Comparison of ENCODE assay signal across 16 cellular contexts in the genomic region with DNA sequence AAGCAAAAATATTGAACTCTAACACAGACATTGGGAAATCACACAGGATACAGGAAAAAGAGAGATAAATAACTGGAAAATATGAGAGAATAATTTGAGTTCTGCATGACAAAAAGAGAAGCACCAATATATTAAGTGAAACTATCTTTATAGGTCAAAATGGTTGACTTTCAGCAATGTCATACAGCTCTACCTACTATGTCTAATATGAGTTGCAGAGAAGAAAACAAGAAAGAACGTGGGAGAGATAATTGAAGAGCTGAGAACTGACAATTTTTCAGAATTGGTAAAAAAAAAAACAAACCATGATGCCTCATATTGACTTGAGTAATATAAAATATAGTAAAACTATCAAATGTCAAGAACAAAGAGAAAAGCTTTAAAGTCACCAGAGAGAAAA.
"Had no signal": no experiment of that assay in that cellular context is flagged by ENCODE, and none has a peak within 500 bp of the region (broad histone marks: within the 10 kb centered on the region; RNA-seq: fewer than 3 reads in every experiment).

No MANE protein-coding gene starts in this region.

- H3K4me3 Mint-ChIP-seq: activated B cell treated with CpG ODN at 0.5 μM for 24 hours; activated naive CD4-positive, alpha-beta T cell treated with anti-CD3 and anti-CD28 coated beads, Interleukin-2, amount 10 ng/mL, durations not matched to agents 7 days and 5 days; activated T-helper 1 cell treated with anti-CD3 and anti-CD28 coated beads, Interleukin-12 subunit alpha, Interleukin-12 subunit beta, Interleukin-2, Interleukin-4 antibody, amounts not matched to agents 30 ng/mL and 10 ng/mL and 1 ng/mL, durations not matched to agents 14 hours and 24 hours and 36 hours; T-helper 17 cell had no signal

- DNase-seq: activated B cell treated with CpG ODN at 0.5 μM for 24 hours; activated CD4-positive, alpha-beta T cell treated with anti-CD3 and anti-CD28 coated beads for 4 hours; activated CD8-positive, alpha-beta memory T cell treated with anti-CD3 and anti-CD28 coated beads for 24 hours; activated naive CD4-positive, alpha-beta T cell treated with anti-CD3 and anti-CD28 coated beads, Interleukin-2, amount 10 ng/mL, durations not matched to agents 7 days and 5 days; cerebellar nuclear complex; MG63; NCI-H1105 treated with DMSO at 0.1 percent for 48 hours; NCI-H1436 treated with DMSO at 0.1 percent for 48 hours; NCI-H187; NCI-H2081; NCI-H524; Peyer's patch; SHP77 treated with DMSO at 0.1 percent for 48 hours; T-helper 17 cell; T-helper 9 cell had no signal

- H3K4me1 Mint-ChIP-seq: activated B cell treated with CpG ODN at 0.5 μM for 24 hours; activated naive CD4-positive, alpha-beta T cell treated with anti-CD3 and anti-CD28 coated beads, Interleukin-2, amount 10 ng/mL, durations not matched to agents 7 days and 5 days; T-helper 17 cell had no signal

- H3K27me3 Mint-ChIP-seq: activated B cell treated with CpG ODN at 0.5 μM for 24 hours; activated naive CD4-positive, alpha-beta T cell treated with anti-CD3 and anti-CD28 coated beads, Interleukin-2, amount 10 ng/mL, durations not matched to agents 7 days and 5 days; T-helper 17 cell had no signal

- ATAC-seq: T-helper 17 cell had no signal

- H3K27me3 ChIP-seq: MG63, Peyer's patch had no signal

- H3K27ac Mint-ChIP-seq: activated B cell treated with CpG ODN at 0.5 μM for 24 hours; activated naive CD4-positive, alpha-beta T cell treated with anti-CD3 and anti-CD28 coated beads, Interleukin-2, amount 10 ng/mL, durations not matched to agents 7 days and 5 days; activated T-helper 1 cell treated with anti-CD3 and anti-CD28 coated beads, Interleukin-12 subunit alpha, Interleukin-12 subunit beta, Interleukin-2, Interleukin-4 antibody, amounts not matched to agents 30 ng/mL and 10 ng/mL and 1 ng/mL, durations not matched to agents 14 hours and 24 hours and 36 hours; T-helper 17 cell had no signal

- H3K27ac ChIP-seq: Peyer's patch had no signal

- H3K9me3 ChIP-seq: MG63 had no signal
